ENCODE assay signal across 24 cellular contexts in genomic region chr2:40380721-40381120, GRCh38.
"Had no signal": no experiment of that assay in that cellular context is flagged by ENCODE, and none has a peak within 500 bp of the region (broad histone marks: within the 10 kb centered on the region; RNA-seq: fewer than 3 reads in every experiment).

No MANE protein-coding gene starts in this region.

- H2AFZ ChIP-seq: neural progenitor cell, parathyroid adenoma had no signal

- DNase-seq: naive thymus-derived CD4-positive, alpha-beta T cell; natural killer cell; occipital lobe; ovary; posterior cingulate gyrus; psoas muscle; retina; right lobe of liver; sigmoid colon; small intestine; stimulated activated CD4-positive, alpha-beta T cell treated with anti-CD3 and anti-CD28 coated beads, Interleukin-15, amount 100 ng/mL, for 24 hours; stimulated activated CD4-positive, alpha-beta T cell treated with anti-CD3 and anti-CD28 coated beads, Interleukin-2, amount 100 ng/mL, for 24 hours; stimulated activated CD4-positive, alpha-beta T cell treated with anti-CD3 and anti-CD28 coated beads, Interleukin-2, amount 100 ng/mL, for 48 hours; stimulated activated CD4-positive, alpha-beta T cell treated with anti-CD3 and anti-CD28 coated beads, Interleukin-4, amount 100 ng/mL, for 24 hours; stimulated activated naive B cell treated with anti-CD40 and anti-IgM and Interleukin-4, amounts not matched to agents 10 μg/mL and 1 μg/mL and 100 μg/mL, for 72 hours; stimulated activated naive CD4-positive, alpha-beta T cell treated with Interleukin-2 at 50 U/mL for 16 hours; stomach; thyroid gland; upper lobe of left lung had no signal

- H3K4me1 ChIP-seq: neural progenitor cell, parathyroid adenoma, right atrium auricular region, right lobe of liver, stomach, thyroid gland, tibial nerve had no signal

- H3K27me3 ChIP-seq: neural progenitor cell, ovary, right atrium auricular region, right lobe of liver, sigmoid colon, stomach, thyroid gland, tibial nerve, upper lobe of left lung had no signal

- H3K4me3 ChIP-seq: neural progenitor cell, ovary, psoas muscle, right atrium auricular region, right lobe of liver, sigmoid colon, stomach, thoracic aorta, thyroid gland, tibial nerve, upper lobe of left lung had no signal

- H3K36me3 ChIP-seq: neural progenitor cell, ovary, right atrium auricular region, right lobe of liver, sigmoid colon, stomach, thoracic aorta, thyroid gland, tibial nerve, upper lobe of left lung had no signal

- H3K9ac ChIP-seq: neural progenitor cell, parathyroid adenoma had no signal

- H3K4me2 ChIP-seq: neural progenitor cell had no signal

- H3K27ac ChIP-seq: neural progenitor cell, ovary, parathyroid adenoma, psoas muscle, right atrium auricular region, right lobe of liver, stomach, thoracic aorta, thyroid gland, tibial nerve, upper lobe of left lung had no signal

- H3K9me3 ChIP-seq: ovary, psoas muscle, right atrium auricular region, right lobe of liver, sigmoid colon, thyroid gland had no signal

- H3K79me2 ChIP-seq: parathyroid adenoma had no signal
